Comparison of ENCODE assay signal across 23 cellular contexts in the genomic region with DNA sequence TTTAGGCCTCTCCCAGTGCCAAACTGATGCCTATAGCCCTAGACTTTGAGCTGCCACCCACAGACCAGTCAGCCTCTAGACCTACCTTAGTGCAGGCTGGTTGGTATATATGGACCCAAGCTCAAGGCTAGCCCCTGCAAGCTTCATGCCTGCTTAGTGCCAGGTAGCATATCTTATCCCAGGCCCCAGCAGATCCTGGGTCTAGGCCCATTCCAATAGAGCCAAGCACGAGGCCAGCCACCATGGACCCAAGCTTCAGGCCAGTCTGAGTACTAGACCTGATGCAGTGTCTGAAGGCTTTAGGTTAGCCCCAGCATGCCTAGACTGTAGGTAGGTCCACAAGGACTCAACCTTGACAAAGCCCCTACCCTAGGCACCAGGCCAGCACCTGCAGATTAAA.
"Had no signal": no experiment of that assay in that cellular context is flagged by ENCODE, and none has a peak within 500 bp of the region (broad histone marks: within the 10 kb centered on the region; RNA-seq: fewer than 3 reads in every experiment).

No MANE protein-coding gene starts in this region.

- H3K27me3 ChIP-seq: dorsolateral prefrontal cortex, esophagus squamous epithelium, gastrocnemius medialis, heart right ventricle, left lung had no signal

- H3K4me3 ChIP-seq: coronary artery, dorsolateral prefrontal cortex, esophagus squamous epithelium, gastrocnemius medialis, heart right ventricle, left lung, lower lobe of right lung, mucosa of descending colon had no signal

- H3K4me1 ChIP-seq: esophagus squamous epithelium, gastrocnemius medialis, heart right ventricle, left lung, lower lobe of right lung had no signal

- H3K36me3 ChIP-seq: esophagus squamous epithelium, gastrocnemius medialis, heart right ventricle, left lung, lower lobe of right lung had no signal

- ATAC-seq: esophagus mucosa, gastrocnemius medialis, heart right ventricle, left cardiac atrium, left lung, left ventricle myocardium superior, mucosa of descending colon had no signal

- H3K4me3 Mint-ChIP-seq: mesothelial cell of epicardium had no signal

- H3K4me1 Mint-ChIP-seq: mesothelial cell of epicardium had no signal

- DNase-seq: dermis blood vessel endothelial cell; dorsolateral prefrontal cortex; effector CD4-positive, alpha-beta T cell; effector memory CD4-positive, alpha-beta T cell; erythroblast; esophagus squamous epithelium; foreskin fibroblast; foreskin melanocyte; gastrocnemius medialis; glutamatergic neuron; head of caudate nucleus; heart right ventricle; hippocampal formation; left cardiac atrium; left ventricle myocardium superior; lower lobe of right lung; mesenchymal stem cell; mucosa of descending colon had no signal

- H3K27ac Mint-ChIP-seq: mesothelial cell of epicardium had no signal

- H3K27ac ChIP-seq: coronary artery, dorsolateral prefrontal cortex, epithelial cell of prostate, esophagus squamous epithelium, gastrocnemius medialis, heart right ventricle, left lung, lower lobe of right lung had no signal
